25 cellular contexts compared by ENCODE assay signal in genomic region chr17:3904486-3904885, GRCh38. TPM values are rescaled to one million over a fixed set of nuclear protein-coding genes. Genes with fewer than 3 reads are reported as not detected.
DNase-seq lines count a peak whose midpoint lies in the region; ATAC-seq, FAIRE-seq and TF ChIP-seq lines count a peak whose summit lies in the region.
"Had no signal": no experiment of that assay in that cellular context is flagged by ENCODE, and none has a peak within 500 bp of the region (broad histone marks: within the 10 kb centered on the region; RNA-seq: fewer than 3 reads in every experiment).

No MANE protein-coding gene starts in this region.

- H3K56ac ChIP-seq in H1 (replicated peaks; ENCODE audit: insufficient read length, low read depth, low read length): no peak overlapping the region

- H3K79me1 ChIP-seq in H1 (ENCODE audit: low read depth, low read length): no peaks in the 10 kb centered on the region

- no peak for TF ChIP-seq EP300 in H1 (IDR thresholded peaks at IDR 0.05; ENCODE audit: borderline replicate concordance in 1 of 2, low read depth in 2 of 2, low read length in 2 of 2)

- peak overlapping the region; percentile 96; the same call in 1 of the 2 replicates for H2BK5ac ChIP-seq in H1 (ENCODE audit: low read depth, low read length)

- peak overlapping the region; percentile 90; the same call in 1 of the 2 replicates for H2BK20ac ChIP-seq in H1 (ENCODE audit: low read length)

- no peak overlapping the region for H3K9ac ChIP-seq in H1 (replicated peaks in 1 of 4; ENCODE audit: extremely low read depth in 1 of 4, low read depth in 3 of 4, low read length in 3 of 4)
- no peak overlapping the region for H3K9ac ChIP-seq in smooth muscle cell (ENCODE audit: low read depth)

- no peak for TF ChIP-seq RAD21 in H1 (IDR thresholded peaks at IDR 0.05 in 1 of 2, conservative IDR thresholded peaks at IDR 0.05 in 1 of 2; ENCODE audit: low read depth in 2 of 2, low read length in 2 of 2)

- no peak for DNase-seq in GM18507 (ENCODE audit: extremely low spot score, insufficient read length, low read depth)
- no peak for DNase-seq in H1 (ENCODE audit: low read depth in 1 of 2, low spot score in 2 of 2)
- DNase-seq in pancreas: peak in 4 of 6 donors; percentile 44 to 82 (median 63)
- DNase-seq in smooth muscle cell (lab: John Stamatoyannopoulos, UW; ENCODE audit: unreplicated experiment): no peak
- DNase-seq in breast epithelium (ENCODE audit: low spot score in 2 of 2): no peak
- no peak for DNase-seq in SHP77 (lab: John Stamatoyannopoulos, UW)
- no peak for DNase-seq in DMS153 (lab: John Stamatoyannopoulos, UW)
- DNase-seq: activated CD4-positive, alpha-beta T cell treated with anti-CD3 and anti-CD28 coated beads for 48 hours; activated naive CD4-positive, alpha-beta T cell treated with Interleukin-2 at 50 U/mL for 16 hours; activated T-cell treated with anti-CD3 and anti-CD28 coated beads, Interleukin-2, amount 50 U/mL, for 48 hours; amygdala; CD4-positive, alpha-beta memory T cell; hypothalamus; kidney; MG63; NCI-H1436 treated with DMSO at 0.1 percent for 48 hours; upper lobe of left lung had no signal

- no peak overlapping the region for H3K14ac ChIP-seq in H1 (ENCODE audit: insufficient read length)

- H3K79me2 ChIP-seq in H1 (ENCODE audit: control insufficient read depth in 1 of 2, insufficient read depth in 2 of 2, low read length in 2 of 2) (no peaks in the 10 kb centered on the region), smooth muscle cell (ENCODE audit: low read depth) (no peaks in the 10 kb centered on the region)

- H3K4ac ChIP-seq in H1 (replicated peaks; ENCODE audit: insufficient read length, low read depth, low read length): no peak overlapping the region

- intact Hi-C loops in pancreas (cut with DNase I) (no loop called here), breast epithelium (cut with DNase I; ENCODE audit: low total_unique reads) (no loop called here)

- H3K27ac ChIP-seq in H1 (ENCODE audit: low read depth, low read length) (no peak overlapping the region), pancreas (peak overlapping the region; percentile 74 to 94 (median 90)), smooth muscle cell (ENCODE audit: low read depth) (no peak overlapping the region), breast epithelium (no peak overlapping the region)
- H3K27ac ChIP-seq: gastroesophageal sphincter, upper lobe of left lung had no signal

- H2AFZ ChIP-seq in H1 (ENCODE audit: low read length): no peak overlapping the region
- H2AFZ ChIP-seq in smooth muscle cell (ENCODE audit: low read depth): no peak overlapping the region

- H3K4me1 ChIP-seq in H1 (replicated peaks in 1 of 4; ENCODE audit: control insufficient read depth in 3 of 4, insufficient read depth in 4 of 4, low read length in 3 of 4) (peaks cover 0 to 31% (median 25%) of the 10 kb centered on the region in 4 experiments; a peak in 6 of 7 replicates), pancreas (peaks cover 0 to 16% (median 14%) of the 10 kb centered on the region in 3 donors), smooth muscle cell (ENCODE audit: low read depth) (no peaks in the 10 kb centered on the region), breast epithelium (no peaks in the 10 kb centered on the region)
- H3K4me1 ChIP-seq: gastroesophageal sphincter had no signal

- FAIRE-seq in GM18507 (lab: Jason Lieb, UNC): peak; percentile 56
- no peak for FAIRE-seq in H1 (lab: Jason Lieb, UNC)
- no peak for FAIRE-seq in pancreas (lab: Jason Lieb, UNC)
- FAIRE-seq: endometrium, H54, kidney had no signal

- H2BK12ac ChIP-seq in H1 (ENCODE audit: low read depth, low read length): peak overlapping the region; percentile 96; the same call in 1 of the 2 replicates

- no peak overlapping the region for H2BK120ac ChIP-seq in H1 (replicated peaks; ENCODE audit: low read depth, low read length)

- H3K18ac ChIP-seq in H1 (ENCODE audit: extremely low read depth, low read length): peak overlapping the region; percentile 98

- no peak overlapping the region for H3K4me3 ChIP-seq in H1 (ENCODE audit: extremely low read depth in 1 of 4, insufficient read depth in 2 of 4, low read depth in 3 of 4, low read length in 4 of 4)
- peak overlapping the region in 3 of 4 donors; percentile 26 to 38 (median 36) for H3K4me3 ChIP-seq in pancreas
- H3K4me3 ChIP-seq in smooth muscle cell: no peak overlapping the region
- no peak overlapping the region for H3K4me3 ChIP-seq in breast epithelium
- H3K4me3 ChIP-seq: cardiac muscle cell, gastroesophageal sphincter, MG63, upper lobe of left lung had no signal

- no peak for TF ChIP-seq POLR2A in H1 (IDR thresholded peaks at IDR 0.05; ENCODE audit: control extremely low read depth in 1 of 2, low read depth in 2 of 2, low read length in 2 of 2)
- no peak for TF ChIP-seq POLR2A in breast epithelium (IDR thresholded peaks at IDR 0.05)

- no peaks in the 10 kb centered on the region for H3K9me3 ChIP-seq in H1 (ENCODE audit: insufficient read depth in 2 of 2, low read depth in 1 of 2, low read length in 1 of 2)
- H3K9me3 ChIP-seq in pancreas: no peaks in the 10 kb centered on the region
- H3K9me3 ChIP-seq in smooth muscle cell (replicated peaks; ENCODE audit: low read depth): no peaks in the 10 kb centered on the region
- H3K9me3 ChIP-seq in breast epithelium: no peaks in the 10 kb centered on the region
- H3K9me3 ChIP-seq: gastroesophageal sphincter, MG63, upper lobe of left lung had no signal

- 13% methylated on average over 7 of the region's 14 CpGs; no CpG with 5 or more reads in 1 of the 2 experiments for WGBS in H1 (ENCODE audit: extremely low coverage in 1 of 2, insufficient coverage in 1 of 2, insufficient read length in 1 of 2, insufficient replicate concordance in 2 of 2, low coverage in 1 of 2, low lambda C conversion rate in 2 of 2, missing lambda C conversion rate in 1 of 2), 2 experiments
- 29 to 44% methylated on average over 13 to 14 of the region's 14 CpGs for WGBS in pancreas, 2 donors
- 88% methylated on average over 14 of the region's 14 CpGs for WGBS in smooth muscle cell (ENCODE audit: low lambda C conversion rate)

- H4K20me1 ChIP-seq in H1 (replicated peaks in 1 of 2; ENCODE audit: control insufficient read depth in 1 of 2, insufficient read depth in 2 of 2, low read length in 2 of 2) (no peaks in the 10 kb centered on the region), smooth muscle cell (ENCODE audit: low read depth) (no peaks in the 10 kb centered on the region)

- ATAC-seq in HG03060 (IDR thresholded peaks at IDR 0.05; ENCODE audit: low read depth, unreplicated experiment) (peak; percentile 13), pancreas (peak; percentile 13 to 42 (median 26))
- ATAC-seq: gastroesophageal sphincter, sciatic nerve had no signal

- no peaks in the 10 kb centered on the region for H3F3A ChIP-seq in smooth muscle cell (ENCODE audit: low read depth)

- no peak for TF ChIP-seq CTCF in H1 (IDR thresholded peaks at IDR 0.05; ENCODE audit: control extremely low read depth in 1 of 3, insufficient read depth in 1 of 3, low read depth in 1 of 3, low read length in 3 of 3)
- no peak for TF ChIP-seq CTCF in pancreas (IDR thresholded peaks at IDR 0.05)
- no peak for TF ChIP-seq CTCF in smooth muscle cell (IDR thresholded peaks at IDR 0.05; ENCODE audit: borderline replicate concordance, insufficient read depth, poor library complexity, severe bottlenecking)
- no peak for TF ChIP-seq CTCF in breast epithelium (IDR thresholded peaks at IDR 0.05)

- CTCF ChIA-PET in H1 (lab: Charles Lee; ENCODE audit: partially characterized antibody): interaction anchor here (0.9 to 13.2 kb wide), 9 partner anchors 10 to 167 kb away, joined by 3 to 131 read pairs (median 17); partner anchors contain the start of genes CAMKK1 and NCBP3

- H2BK15ac ChIP-seq in H1 (ENCODE audit: low read length): 0 out of 2 replicates have a peak overlapping the region, but pooled peaks have one; percentile 88

- POLR2A ChIA-PET in H1 (lab: Charles Lee; ENCODE audit: partially characterized antibody): interaction anchor here (0.9 to 3.8 kb wide), 6 partner anchors 11 to 62 kb away, joined by 3 to 22 read pairs (median 4); partner anchors contain the start of genes CAMKK1 and NCBP3

- 0 out of 2 replicates have a peak overlapping the region, but pooled peaks have one; percentile 65 for H2AK5ac ChIP-seq in H1 (ENCODE audit: low read depth, low read length)

- H4K5ac ChIP-seq in H1 (ENCODE audit: insufficient read length, low read depth, low read length): no peak overlapping the region

- H4K91ac ChIP-seq in H1 (replicated peaks; ENCODE audit: insufficient read length, low read length): peak overlapping the region; percentile 22

- peak overlapping the region; percentile 18 to 60; a peak in 3 of 4 replicates for H3K4me2 ChIP-seq in H1 (ENCODE audit: insufficient read depth in 1 of 2, low read depth in 2 of 2, low read length in 2 of 2)
- no peak overlapping the region for H3K4me2 ChIP-seq in smooth muscle cell

- H3K27me3 ChIP-seq in H1 (replicated peaks in 1 of 4; ENCODE audit: control insufficient read depth in 3 of 4, extremely low read depth in 1 of 4, insufficient read depth in 3 of 4, low read length in 3 of 4) (no peaks in the 10 kb centered on the region), pancreas (no peaks in the 10 kb centered on the region), smooth muscle cell (ENCODE audit: low read depth) (no peaks in the 10 kb centered on the region), breast epithelium (no peaks in the 10 kb centered on the region)
- H3K27me3 ChIP-seq: cardiac muscle cell, gastroesophageal sphincter, MG63, upper lobe of left lung had no signal

- H3K36me3 ChIP-seq in H1 (ENCODE audit: control insufficient read depth in 2 of 4, insufficient read depth in 4 of 4, low read length in 3 of 4): 0 out of 8 replicates have a peak, but pooled peaks cover 0 to 2% (median 0%) of the 10 kb centered on the region in 4 experiments
- no peaks in the 10 kb centered on the region for H3K36me3 ChIP-seq in pancreas
- no peaks in the 10 kb centered on the region for H3K36me3 ChIP-seq in smooth muscle cell (ENCODE audit: low read depth)
- no peaks in the 10 kb centered on the region for H3K36me3 ChIP-seq in breast epithelium
- H3K36me3 ChIP-seq: cardiac muscle cell, gastroesophageal sphincter, MG63, upper lobe of left lung had no signal

- peaks cover 5% of the 10 kb centered on the region; the same call in 1 of the 2 replicates for H3K23me2 ChIP-seq in H1 (ENCODE audit: low read depth, low read length)

- H3K23ac ChIP-seq in H1 (ENCODE audit: insufficient read length): no peak overlapping the region

- peak overlapping the region; percentile 51 for H4K8ac ChIP-seq in H1 (ENCODE audit: extremely low read depth, insufficient read depth, low read length)

RNA-seq across cellular contexts. Expression of gene CAMKK1, which starts 11.6 kb away (rescaled TPM):
- 7.6 and 8.5 TPM in 2 replicates for total RNA-seq in H1 (2021; fragmentation: NEBNext Ultra II Directional; extraction: Animal tissue kit (Norgen Biotek cat#: 25700))
- polyA plus RNA-seq in H1 (2011; rRNA removed): 7.1 and 10.4 TPM in 2 replicates
- 10.4 TPM for polyA plus RNA-seq in H1 (2011; cell fraction: cytosol; rRNA removed)
- polyA plus RNA-seq in H1 (2011; cell fraction: nucleus; rRNA removed): 19.7 TPM
- polyA plus RNA-seq in H1 (2012, experiment 1 of 2): 7.4 to 9.0 TPM (median 8.4 TPM) in 4 replicates
- 5.3 TPM for polyA plus RNA-seq in H1 (2012, experiment 2 of 2)
- polyA plus RNA-seq in H1 (2013, experiment 1 of 2): 5.0 TPM
- polyA plus RNA-seq in H1 (2013, experiment 2 of 2): 4.8 TPM
- polyA minus RNA-seq in H1 (2011; rRNA and poly(A)+ RNA removed): 7.3 and 9.5 TPM in 2 replicates
- polyA minus RNA-seq in H1 (2011; cell fraction: cytosol; rRNA and poly(A)+ RNA removed): 5.0 TPM
- 7.9 TPM for polyA minus RNA-seq in H1 (2011; cell fraction: nucleus; rRNA and poly(A)+ RNA removed)
- 10 to 100 TPM in 1 of 6 donors, 1 to 10 TPM in 5; 4.2 to 11.9 (median 5.0) TPM for total RNA-seq in pancreas
- 10 to 100 TPM; 17.1 to 23.0 TPM for polyA plus RNA-seq in pancreas
- total RNA-seq in smooth muscle cell: 6.3 and 8.8 TPM in 2 replicates
- 7.7 and 8.1 TPM in 2 replicates for polyA plus RNA-seq in smooth muscle cell
- total RNA-seq in breast epithelium: 1 to 10 TPM; 3.0 to 7.8 (median 6.9) TPM

RNA-seq across cellular contexts. Expression of gene P2RX1, which starts 11.8 kb away (rescaled TPM):
- total RNA-seq in H1 (2021; fragmentation: NEBNext Ultra II Directional; extraction: Animal tissue kit (Norgen Biotek cat#: 25700)): 0.19 and 0.45 TPM in 2 replicates
- 1.1 and 1.6 TPM in 2 replicates for polyA plus RNA-seq in H1 (2011; rRNA removed)
- 1.2 TPM for polyA plus RNA-seq in H1 (2011; cell fraction: cytosol; rRNA removed)
- polyA plus RNA-seq in H1 (2011; cell fraction: nucleus; rRNA removed): 4.8 TPM
- polyA plus RNA-seq in H1 (2012, experiment 1 of 2): 0.48 to 1.1 TPM (median 0.83 TPM) in 4 replicates
- 0.29 TPM for polyA plus RNA-seq in H1 (2012, experiment 2 of 2)
- polyA plus RNA-seq in H1 (2013, experiment 1 of 2): 0.83 TPM
- 0.64 TPM for polyA plus RNA-seq in H1 (2013, experiment 2 of 2)
- polyA minus RNA-seq in H1 (2011; rRNA and poly(A)+ RNA removed): 0.51 and 1.0 TPM in 2 replicates
- 0.66 TPM for polyA minus RNA-seq in H1 (2011; cell fraction: cytosol; rRNA and poly(A)+ RNA removed)
- 1.1 TPM for polyA minus RNA-seq in H1 (2011; cell fraction: nucleus; rRNA and poly(A)+ RNA removed)
- total RNA-seq in pancreas: 10 to 100 TPM; 17.7 to 41.8 (median 24.9) TPM
- polyA plus RNA-seq in pancreas: 10 to 100 TPM; 21.8 to 37.1 TPM
- total RNA-seq in smooth muscle cell: 1.3 and 2.4 TPM in 2 replicates
- polyA plus RNA-seq in smooth muscle cell: 0.47 and 3.2 TPM in 2 replicates
- total RNA-seq in breast epithelium: 1 to 10 TPM; 1.2 to 3.5 (median 2.0) TPM
- total RNA-seq: CD4-positive, alpha-beta memory T cell; G401; SK-MEL-5 had no signal
- polyA plus RNA-seq: CD4-positive, alpha-beta memory T cell had no signal

RNA-seq across cellular contexts. Expression of gene NCBP3, which starts 58.4 kb away (rescaled TPM):
- total RNA-seq in H1 (2021; fragmentation: NEBNext Ultra II Directional; extraction: Animal tissue kit (Norgen Biotek cat#: 25700)): 46.1 and 47.9 TPM in 2 replicates
- polyA plus RNA-seq in H1 (2011; rRNA removed) (16.5 and 19.6 TPM in 2 replicates), pancreas (10 to 100 TPM; 27.1 to 34.2 TPM), smooth muscle cell (30.7 and 32.4 TPM in 2 replicates)
- polyA plus RNA-seq in H1 (2011; cell fraction: cytosol; rRNA removed): 32.0 TPM
- polyA plus RNA-seq in H1 (2011; cell fraction: nucleus; rRNA removed): 22.5 TPM
- polyA plus RNA-seq in H1 (2012, experiment 1 of 2): 30.6 to 59.0 TPM (median 33.4 TPM) in 4 replicates
- 4.8 TPM for polyA plus RNA-seq in H1 (2012, experiment 2 of 2)
- polyA plus RNA-seq in H1 (2013, experiment 1 of 2): 35.0 TPM
- 30.6 TPM for polyA plus RNA-seq in H1 (2013, experiment 2 of 2)
- 17.6 and 18.9 TPM in 2 replicates for polyA minus RNA-seq in H1 (2011; rRNA and poly(A)+ RNA removed)
- 8.6 TPM for polyA minus RNA-seq in H1 (2011; cell fraction: cytosol; rRNA and poly(A)+ RNA removed)
- polyA minus RNA-seq in H1 (2011; cell fraction: nucleus; rRNA and poly(A)+ RNA removed): 30.1 TPM
- total RNA-seq in pancreas (10 to 100 TPM; 13.7 to 26.0 (median 13.8) TPM), smooth muscle cell (28.3 and 30.0 TPM in 2 replicates), breast epithelium (10 to 100 TPM; 21.6 to 34.1 (median 25.9) TPM)

RNA-seq across cellular contexts. Expression of gene ATP2A3, which starts 59.8 kb away (rescaled TPM):
- total RNA-seq in H1 (2021; fragmentation: NEBNext Ultra II Directional; extraction: Animal tissue kit (Norgen Biotek cat#: 25700)): 32.0 and 32.5 TPM in 2 replicates
- polyA plus RNA-seq in H1 (2011; rRNA removed) (18.4 and 28.7 TPM in 2 replicates), pancreas (10 to 100 TPM; 52.9 to 67.7 TPM), smooth muscle cell (4.7 and 7.8 TPM in 2 replicates)
- 17.3 TPM for polyA plus RNA-seq in H1 (2011; cell fraction: cytosol; rRNA removed)
- 53.0 TPM for polyA plus RNA-seq in H1 (2011; cell fraction: nucleus; rRNA removed)
- 15.4 to 27.6 TPM (median 23.1 TPM) in 4 replicates for polyA plus RNA-seq in H1 (2012, experiment 1 of 2)
- polyA plus RNA-seq in H1 (2012, experiment 2 of 2): 16.2 TPM
- 40.2 TPM for polyA plus RNA-seq in H1 (2013, experiment 1 of 2)
- polyA plus RNA-seq in H1 (2013, experiment 2 of 2): 37.1 TPM
- 12.7 and 14.2 TPM in 2 replicates for polyA minus RNA-seq in H1 (2011; rRNA and poly(A)+ RNA removed)
- 13.9 TPM for polyA minus RNA-seq in H1 (2011; cell fraction: cytosol; rRNA and poly(A)+ RNA removed)
- 22.1 TPM for polyA minus RNA-seq in H1 (2011; cell fraction: nucleus; rRNA and poly(A)+ RNA removed)
- total RNA-seq in pancreas (10 to 100 TPM; 17.8 to 60.3 (median 35.1) TPM), smooth muscle cell (2.9 and 4.2 TPM in 2 replicates), breast epithelium (10 to 100 TPM in 1 of 3 donors, 1 to 10 TPM in 2; 2.6 to 15.1 (median 9.8) TPM)

Comparison
In these comparisons a context has a peak if more than half of its experiments do, and no peak if none do; other contexts are left out.
1. DNase-seq: peak in pancreas (4 of 6); none in GM18507 (single experiment), H1 (0 of 2), smooth muscle cell (single experiment), breast epithelium (0 of 2), SHP77 (0 of 2) and DMS153 (single experiment).
2. H3K27ac ChIP-seq: peak in pancreas (4 of 4); none in H1 (single experiment), smooth muscle cell (single experiment) and breast epithelium (0 of 2).
3. H3K4me3 ChIP-seq: peak in pancreas (3 of 4); none in H1 (0 of 4), smooth muscle cell (single experiment) and breast epithelium (0 of 3).